8 cellular contexts compared by ENCODE assay signal in genomic region chr7:66591801-66592596, GRCh38. TPM values are rescaled to one million over a fixed set of nuclear protein-coding genes. Genes with fewer than 3 reads are reported as not detected.
DNase-seq lines count a peak whose midpoint lies in the region; ATAC-seq and TF ChIP-seq lines count a peak whose summit lies in the region.

No MANE protein-coding gene starts in this region.

- peak overlapping the region; percentile 39 for H3K27ac ChIP-seq in OCI-LY3 (ENCODE audit: low read length)
- H3K27ac ChIP-seq in muscle layer of colon (ENCODE audit: low read depth, low read length) = peak overlapping the region; percentile 96

- peaks cover 12% of the 10 kb centered on the region for H3K4me1 ChIP-seq in OCI-LY3 (ENCODE audit: low read length)
- H3K4me1 ChIP-seq in muscle layer of colon (ENCODE audit: insufficient read depth, low read length) = peaks cover 37% of the 10 kb centered on the region

- H3K9me3 ChIP-seq in OCI-LY3 (ENCODE audit: insufficient read depth, low read length) = no peaks in the 10 kb centered on the region
- H3K9me3 ChIP-seq in muscle layer of colon (ENCODE audit: low read length) = no peaks in the 10 kb centered on the region

- TF ChIP-seq CTCF in OCI-LY3 (IDR thresholded peaks at IDR 0.05; ENCODE audit: low read depth, low read length) = no peak

- H3K9ac ChIP-seq in OCI-LY3 (ENCODE audit: low read length) (peak overlapping the region; percentile 78), muscle layer of colon (ENCODE audit: low read length) (peak overlapping the region; percentile 91)

- H3K9me3 Mint-ChIP-seq in activated T-cell treated with anti-CD3 and anti-CD28 coated beads, Interleukin-2, amount 50 U/mL, for 24 hours = peaks cover 2% of the 10 kb centered on the region

- no peaks in the 10 kb centered on the region for H3K27me3 Mint-ChIP-seq in activated T-cell treated with anti-CD3 and anti-CD28 coated beads, Interleukin-2, amount 50 U/mL, for 24 hours

- DNase-seq in DMS114 treated with DMSO at 0.1 percent for 48 hours (lab: John Stamatoyannopoulos, UW; ENCODE audit: unreplicated experiment) = peak; percentile 71
- peak; percentile 94 for DNase-seq in HuH-7.5 (ENCODE audit: low spot score)
- DNase-seq in activated T-cell treated with anti-CD3 and anti-CD28 coated beads, Interleukin-2, amount 50 U/mL, for 24 hours = peak; percentile 93
- DNase-seq in stimulated activated CD8-positive, alpha-beta memory T cell treated with anti-CD3 and anti-CD28 coated beads, Interleukin-7, amount 100 ng/mL, for 1 hour (ENCODE audit: low read depth in 2 of 2) = peak; percentile 73 to 80

- ATAC-seq in GM21528 (IDR thresholded peaks at IDR 0.05; ENCODE audit: low FRiP score, unreplicated experiment) (peak; percentile 95), esophagus mucosa (peak; percentile 96)

- peaks cover 40% of the 10 kb centered on the region for H3K36me3 Mint-ChIP-seq in activated T-cell treated with anti-CD3 and anti-CD28 coated beads, Interleukin-2, amount 50 U/mL, for 24 hours (ENCODE audit: low read depth)

- peaks cover 5% of the 10 kb centered on the region for H4K20me1 ChIP-seq in OCI-LY3 (ENCODE audit: insufficient read depth, low read length)

- H3K27me3 ChIP-seq in OCI-LY3 (ENCODE audit: low read depth, low read length) = no peaks in the 10 kb centered on the region
- H3K27me3 ChIP-seq in muscle layer of colon (ENCODE audit: control insufficient read depth in 1 of 2, insufficient read depth in 2 of 2, low read length in 2 of 2) = no peaks in the 10 kb centered on the region

- peak overlapping the region; percentile 98 for H3K27ac Mint-ChIP-seq in activated T-cell treated with anti-CD3 and anti-CD28 coated beads, Interleukin-2, amount 50 U/mL, for 24 hours

- peak overlapping the region; percentile 65 for H3K4me2 ChIP-seq in OCI-LY3 (ENCODE audit: low read length)

- H3K4me3 ChIP-seq in OCI-LY3 (ENCODE audit: low read length) (peak overlapping the region; percentile 89), muscle layer of colon (ENCODE audit: low read depth in 1 of 2, low read length in 2 of 2) (peak overlapping the region; percentile 67 to 94)

- peaks cover 48% of the 10 kb centered on the region for H3K4me1 Mint-ChIP-seq in activated T-cell treated with anti-CD3 and anti-CD28 coated beads, Interleukin-2, amount 50 U/mL, for 24 hours (ENCODE audit: low read depth)

- H3K79me2 ChIP-seq in OCI-LY3 (ENCODE audit: low read length) = peaks cover 52% of the 10 kb centered on the region

- peak overlapping the region; percentile 95 for H3K4me3 Mint-ChIP-seq in activated T-cell treated with anti-CD3 and anti-CD28 coated beads, Interleukin-2, amount 50 U/mL, for 24 hours

- H3K36me3 ChIP-seq in OCI-LY3 (replicated peaks; ENCODE audit: low read depth, low read length) (no peaks in the 10 kb centered on the region), muscle layer of colon (ENCODE audit: insufficient read depth, low read length) (no peaks in the 10 kb centered on the region)

- peak overlapping the region; percentile 66; the same call in 1 of the 2 replicates for H2AFZ ChIP-seq in OCI-LY3 (ENCODE audit: low read depth, low read length)

RNA-seq across cellular contexts. Expression of gene KCTD7, which starts 36.7 kb away (rescaled TPM):
- total RNA-seq in esophagus mucosa = 2.1 TPM

Comparison
In these comparisons a context has a peak if more than half of its experiments do, and no peak if none do; other contexts are left out.
1. Peak in every context shown above with its lines: DNase-seq, ATAC-seq, H3K4me3 ChIP-seq and H3K27ac ChIP-seq.